Comparison of ENCODE assay signal across 19 cellular contexts in genomic region chr10:96912405-96912804, GRCh38.
"Had no signal": no experiment of that assay in that cellular context is flagged by ENCODE, and none has a peak within 500 bp of the region (broad histone marks: within the 10 kb centered on the region; RNA-seq: fewer than 3 reads in every experiment).

No MANE protein-coding gene starts in this region.

- ATAC-seq: heart right ventricle, left lobe of liver, natural killer cell had no signal

- H3K36me3 Mint-ChIP-seq: natural killer cell had no signal

- DNase-seq: colonic mucosa; dermis blood vessel endothelial cell; heart right ventricle; hypothalamus; islet precursor cell; mammary epithelial cell; natural killer cell; posterior cingulate gyrus; sigmoid colon; small intestine; stimulated activated CD4-positive, alpha-beta T cell treated with anti-CD3 and anti-CD28 coated beads, Interleukin-12 subunit alpha, Interleukin-12 subunit beta, amount 100 ng/mL, for 4 hours; stimulated activated naive CD4-positive, alpha-beta T cell; stomach; substantia nigra; transverse colon had no signal

- H3K27ac ChIP-seq: colonic mucosa, heart right ventricle, right atrium auricular region, sigmoid colon, stomach, thoracic aorta, transverse colon had no signal

- H3K4me3 Mint-ChIP-seq: natural killer cell, neural crest cell had no signal

- H3K4me3 ChIP-seq: colonic mucosa, heart right ventricle, right atrium auricular region, sigmoid colon, stomach, thoracic aorta, transverse colon had no signal

- H3K36me3 ChIP-seq: colonic mucosa, right atrium auricular region, thoracic aorta, transverse colon had no signal

- H3K9me3 Mint-ChIP-seq: natural killer cell, neural crest cell had no signal

- H3K9me3 ChIP-seq: colonic mucosa, heart right ventricle, right atrium auricular region, sigmoid colon, stomach, thoracic aorta, transverse colon had no signal

- H3K27me3 ChIP-seq: colonic mucosa, heart right ventricle, right atrium auricular region, sigmoid colon, stomach, transverse colon had no signal
